Comparison of ENCODE assay signal across 11 cellular contexts in the genomic region with DNA sequence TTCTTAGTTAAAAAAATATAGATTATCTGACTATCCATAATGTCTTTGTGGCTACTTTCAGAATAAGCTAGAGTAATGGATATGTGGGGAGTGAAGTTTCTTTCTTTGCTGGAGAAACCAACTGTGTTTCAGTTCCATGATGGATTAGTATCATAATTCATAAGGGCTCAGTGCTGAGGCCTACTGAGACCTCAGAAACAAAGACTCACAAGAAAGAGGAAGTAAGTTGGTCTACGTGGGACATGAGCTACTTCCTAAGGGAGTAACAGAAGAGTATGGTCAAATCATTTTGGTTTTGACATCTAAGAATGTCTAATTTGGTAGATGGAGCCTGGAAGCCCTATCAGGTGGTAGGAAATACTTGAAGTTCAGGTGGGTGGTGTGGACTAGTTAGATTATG.
DNase-seq lines count a peak whose midpoint lies in the region; ATAC-seq and FAIRE-seq lines count a peak whose summit lies in the region.
"Had no signal": no experiment of that assay in that cellular context is flagged by ENCODE, and none has a peak within 500 bp of the region (broad histone marks: within the 10 kb centered on the region; RNA-seq: fewer than 3 reads in every experiment).

No MANE protein-coding gene starts in this region.

- no peak overlapping the region for H3K27ac ChIP-seq in CD8-positive, alpha-beta memory T cell (ENCODE audit: low read depth, low read length)

- peak; percentile 24 for DNase-seq in CD1c-positive myeloid dendritic cell (ENCODE audit: extremely low spot score)
- DNase-seq in GM19239 (ENCODE audit: insufficient read length, low spot score), result peak; percentile 16
- no peak for DNase-seq in CD8-positive, alpha-beta memory T cell
- DNase-seq in mesenteric fat pad (ENCODE audit: low spot score), result no peak
- no peak for DNase-seq in hepatic stellate cell (ENCODE audit: low spot score)
- no peak for DNase-seq in germinal center (ENCODE audit: low spot score)

- H3K4me3 Mint-ChIP-seq in CD8-positive, alpha-beta memory T cell, result no peak overlapping the region
- H3K4me3 Mint-ChIP-seq: activated naive CD8-positive, alpha-beta T cell; IgD-negative memory B cell had no signal

- no peak overlapping the region for H3K4me3 ChIP-seq in CD8-positive, alpha-beta memory T cell (ENCODE audit: low read length)

- H3K4me1 ChIP-seq in CD8-positive, alpha-beta memory T cell (ENCODE audit: insufficient read depth, low read length), result no peaks in the 10 kb centered on the region

- POLR2A ChIA-PET in CD8-positive, alpha-beta memory T cell (lab: Charles Lee), result no interaction called here

- no peak overlapping the region for H3K27ac Mint-ChIP-seq in CD8-positive, alpha-beta memory T cell
- H3K27ac Mint-ChIP-seq: activated naive CD8-positive, alpha-beta T cell; IgD-negative memory B cell had no signal

- no peaks in the 10 kb centered on the region for H3K9me3 ChIP-seq in CD8-positive, alpha-beta memory T cell (ENCODE audit: low read length)

- no peaks in the 10 kb centered on the region for H3K27me3 ChIP-seq in CD8-positive, alpha-beta memory T cell (ENCODE audit: insufficient read depth, low read length, poor library complexity, severe bottlenecking)

- no peaks in the 10 kb centered on the region for H3K36me3 Mint-ChIP-seq in CD8-positive, alpha-beta memory T cell
- H3K36me3 Mint-ChIP-seq: activated naive CD8-positive, alpha-beta T cell had no signal

- no peaks in the 10 kb centered on the region for H3K9me3 Mint-ChIP-seq in CD8-positive, alpha-beta memory T cell

- CTCF ChIA-PET in CD8-positive, alpha-beta memory T cell (lab: Charles Lee), result no interaction called here

- H3K36me3 ChIP-seq in CD8-positive, alpha-beta memory T cell (ENCODE audit: insufficient read depth, low read length), result no peaks in the 10 kb centered on the region

- no peaks in the 10 kb centered on the region for H3K4me1 Mint-ChIP-seq in CD8-positive, alpha-beta memory T cell

- H3K27me3 Mint-ChIP-seq in CD8-positive, alpha-beta memory T cell, result peaks cover 0 to 8% of the 10 kb centered on the region in 2 donors
- H3K27me3 Mint-ChIP-seq: activated naive CD8-positive, alpha-beta T cell; IgD-negative memory B cell had no signal

- peak; percentile 76 for FAIRE-seq in GM19239 (lab: Jason Lieb, UNC)

- ATAC-seq in HG02763 (IDR thresholded peaks at IDR 0.05; ENCODE audit: unreplicated experiment) (peak; percentile 89), HG03521 (IDR thresholded peaks at IDR 0.05; ENCODE audit: unreplicated experiment) (peak; percentile 80)
- ATAC-seq: activated CD4-positive, CD25-positive, alpha-beta regulatory T cell treated with anti-CD3 and anti-CD28 coated beads, Interleukin-2, amount 50 U/mL, for 24 hours had no signal

Comparison
In these comparisons a context has a peak if more than half of its experiments do, and no peak if none do; other contexts are left out.
1. DNase-seq: peak in CD1c-positive myeloid dendritic cell (single experiment) and GM19239 (single experiment); none in CD8-positive, alpha-beta memory T cell (0 of 5), mesenteric fat pad (single experiment), hepatic stellate cell (single experiment) and germinal center (single experiment).